Comparison of ENCODE assay signal across 21 cellular contexts in genomic region chr10:393346-393745, GRCh38.
DNase-seq lines count a peak whose midpoint lies in the region; ATAC-seq and TF ChIP-seq lines count a peak whose summit lies in the region.
"Had no signal": no experiment of that assay in that cellular context is flagged by ENCODE, and none has a peak within 500 bp of the region (broad histone marks: within the 10 kb centered on the region; RNA-seq: fewer than 3 reads in every experiment).

No MANE protein-coding gene starts in this region.

- peak overlapping the region in 4 of 6 donors; percentile 21 to 84 (median 72) for H3K27ac Mint-ChIP-seq in immature natural killer cell
- no peak overlapping the region for H3K27ac Mint-ChIP-seq in type B pancreatic cell
- H3K27ac Mint-ChIP-seq: B cell; CD8-positive, alpha-beta T cell; HFFc6 had no signal

- H3K27ac ChIP-seq in right atrium auricular region: no peak overlapping the region
- H3K27ac ChIP-seq: 22Rv1, BLaER1, C4-2B had no signal

- H3K4me1 Mint-ChIP-seq in immature natural killer cell: peaks cover 14 to 27% of the 10 kb centered on the region in 2 donors
- peaks cover 4% of the 10 kb centered on the region for H3K4me1 Mint-ChIP-seq in type B pancreatic cell (ENCODE audit: unreplicated experiment)
- H3K4me1 Mint-ChIP-seq: CD4-positive, CD25-positive, alpha-beta regulatory T cell had no signal

- DNase-seq in right atrium auricular region (ENCODE audit: low spot score) (peak; percentile 26), Right ventricle myocardium inferior (ENCODE audit: missing footprints) (no peak), immature natural killer cell (no peak), type B pancreatic cell (ENCODE audit: extremely low spot score, unreplicated experiment) (peak; percentile 8), NCI-H69 (lab: John Stamatoyannopoulos, UW) (no peak)
- DNase-seq: Caco-2; CD4-positive, CD25-positive, alpha-beta regulatory T cell; CD8-positive, alpha-beta T cell; DMS 273 treated with DMSO at 0.1 percent for 48 hours; DMS79; EL; GDM1; GOT3; HFFc6 had no signal

- H3K36me3 Mint-ChIP-seq in immature natural killer cell (peaks cover 0 to 2% (median 0%) of the 10 kb centered on the region in 3 donors), type B pancreatic cell (peaks cover 2% of the 10 kb centered on the region)

- H3K4me1 ChIP-seq in right atrium auricular region: peaks cover 0 to 23% of the 10 kb centered on the region in 2 donors
- H3K4me1 ChIP-seq: HAP-1 had no signal

- H3K9me3 Mint-ChIP-seq in immature natural killer cell (no peaks in the 10 kb centered on the region), type B pancreatic cell (no peaks in the 10 kb centered on the region)
- H3K9me3 Mint-ChIP-seq: CD8-positive, alpha-beta T cell; HFFc6 had no signal

- TF ChIP-seq CTCF in right atrium auricular region (IDR thresholded peaks at IDR 0.05) (no peak), type B pancreatic cell (conservative IDR thresholded peaks at IDR 0.05) (no peak)

- intact Hi-C loops in Right ventricle myocardium inferior (cut with DNase I): loop anchor here (10.0 kb wide), 1 partner anchor 401 kb away; no protein-coding TSS in a partner anchor

- no peak overlapping the region for H3K4me3 ChIP-seq in right atrium auricular region
- H3K4me3 ChIP-seq: BLaER1, GM12878, HAP-1 had no signal

- H3K27me3 Mint-ChIP-seq in immature natural killer cell (ENCODE audit: low read depth in 3 of 3) (peaks cover 4 to 5% (median 4%) of the 10 kb centered on the region in 3 donors), type B pancreatic cell (no peaks in the 10 kb centered on the region)
- H3K27me3 Mint-ChIP-seq: B cell; CD4-positive, CD25-positive, alpha-beta regulatory T cell had no signal

- H3K4me3 Mint-ChIP-seq in immature natural killer cell: peak overlapping the region in 1 of 5 donors; percentile 44
- no peak overlapping the region for H3K4me3 Mint-ChIP-seq in type B pancreatic cell
- H3K4me3 Mint-ChIP-seq: B cell; CD4-positive, CD25-positive, alpha-beta regulatory T cell; CD8-positive, alpha-beta T cell; HFFc6 had no signal

- H3K27me3 ChIP-seq in right atrium auricular region: no peaks in the 10 kb centered on the region
- H3K27me3 ChIP-seq: BLaER1 had no signal

- peaks cover 25% of the 10 kb centered on the region for H3K36me3 ChIP-seq in right atrium auricular region

- H3K9me3 ChIP-seq in right atrium auricular region: no peaks in the 10 kb centered on the region
- H3K9me3 ChIP-seq: BLaER1, Caco-2, HAP-1 had no signal

- ATAC-seq in Right ventricle myocardium inferior (no peak), GM21526 (IDR thresholded peaks at IDR 0.05; ENCODE audit: low FRiP score, unreplicated experiment) (no peak)
- ATAC-seq: CD8-positive, alpha-beta T cell; GM12878 had no signal

Comparison
In these comparisons a context has a peak if more than half of its experiments do, and no peak if none do; other contexts are left out.
1. DNase-seq: peak in right atrium auricular region (single experiment) and type B pancreatic cell (single experiment); none in Right ventricle myocardium inferior (single experiment), immature natural killer cell (0 of 3) and NCI-H69 (single experiment).